Comparison of ENCODE assay signal across 8 cellular contexts in genomic region chr6:47308674-47309325, GRCh38. TPM values are rescaled to one million over a fixed set of nuclear protein-coding genes. Genes with fewer than 3 reads are reported as not detected.
DNase-seq lines count a peak whose midpoint lies in the region; ATAC-seq and TF ChIP-seq lines count a peak whose summit lies in the region.

No MANE protein-coding gene starts in this region.

- no peak overlapping the region for H3K27ac Mint-ChIP-seq in activated B cell treated with CpG ODN at 0.5 μM for 24 hours

- CTCF ChIA-PET in activated B cell treated with CpG ODN at 0.5 μM for 24 hours (lab: Charles Lee) = interaction anchor here (1.7 to 3.7 kb wide), 3 partner anchors 11 to 215 kb away, joined by 4 to 31 read pairs (median 4); no protein-coding TSS in a partner anchor

- H2AFZ ChIP-seq in neuron (ENCODE audit: low read depth, low read length) = peak overlapping the region; percentile 95

- H3K4me3 ChIP-seq in fibroblast of villous mesenchyme (ENCODE audit: low read depth, low read length) (peak overlapping the region; percentile 75), neuron (ENCODE audit: low read length) (peak overlapping the region; percentile 73)

- peak overlapping the region; percentile 83 for H3K4me3 Mint-ChIP-seq in activated B cell treated with CpG ODN at 0.5 μM for 24 hours

- no peaks in the 10 kb centered on the region for H3K9me3 ChIP-seq in neuron (ENCODE audit: low read length)

- peaks cover 12% of the 10 kb centered on the region for H3K4me1 Mint-ChIP-seq in activated B cell treated with CpG ODN at 0.5 μM for 24 hours

- peaks cover 31% of the 10 kb centered on the region for H3K27me3 Mint-ChIP-seq in activated B cell treated with CpG ODN at 0.5 μM for 24 hours

- H3K9me3 Mint-ChIP-seq in activated B cell treated with CpG ODN at 0.5 μM for 24 hours = no peaks in the 10 kb centered on the region

- TF ChIP-seq CTCF in activated B cell treated with CpG ODN at 0.5 μM for 24 hours (IDR thresholded peaks at IDR 0.05) (no peak), fibroblast of villous mesenchyme (IDR thresholded peaks at IDR 0.05; ENCODE audit: insufficient read depth, low read depth, low read length) (no peak)

- POLR2A ChIA-PET in activated B cell treated with CpG ODN at 0.5 μM for 24 hours (lab: Charles Lee) = interaction anchor here (0.7 kb wide), 1 partner anchor 169 kb away, joined by 8 read pairs; the partner anchor contains the start of gene CD2AP

- ATAC-seq in GM18502 (IDR thresholded peaks at IDR 0.05; ENCODE audit: poor library complexity, unreplicated experiment) = peak; percentile 19
- ATAC-seq in HG03460 (IDR thresholded peaks at IDR 0.05; ENCODE audit: unreplicated experiment) = peak; percentile 14
- ATAC-seq in activated B cell treated with CpG ODN at 0.5 μM for 24 hours (ENCODE audit: low read depth) = no peak

- H3K36me3 Mint-ChIP-seq in activated B cell treated with CpG ODN at 0.5 μM for 24 hours (ENCODE audit: low read depth) = no peaks in the 10 kb centered on the region

- H3K36me3 ChIP-seq in neuron (ENCODE audit: insufficient read depth, low read length) = no peaks in the 10 kb centered on the region

- peaks cover 8% of the 10 kb centered on the region for H3K27me3 ChIP-seq in neuron (ENCODE audit: insufficient read depth, low read length)

- H3K4me1 ChIP-seq in neuron (ENCODE audit: insufficient read depth, low read length) = peaks cover 7% of the 10 kb centered on the region

- intact Hi-C loops in activated B cell treated with CpG ODN at 0.5 μM for 24 hours (cut with micrococcal nuclease) = loop anchor here (1.0 kb wide), 1 partner anchor 66 kb away; no protein-coding TSS in a partner anchor

- DNase-seq in AG20443 (ENCODE audit: low spot score) (peak; percentile 58), activated B cell treated with CpG ODN at 0.5 μM for 24 hours (no peak), fibroblast of villous mesenchyme (ENCODE audit: low read depth) (peak; percentile 45), GOT3 (lab: John Stamatoyannopoulos, UW) (no peak), LoVo (ENCODE audit: low spot score) (no peak)

RNA-seq across cellular contexts. Expression of gene TNFRSF21, which starts 0.9 kb away (rescaled TPM):
- total RNA-seq in activated B cell treated with CpG ODN at 0.5 μM for 24 hours = 1.0 and 1.1 TPM in 2 replicates
- 39.3 and 43.2 TPM in 2 replicates for total RNA-seq in fibroblast of villous mesenchyme

Comparison
In these comparisons a context has a peak if more than half of its experiments do, and no peak if none do; other contexts are left out.
1. DNase-seq: peak in AG20443 (single experiment) and fibroblast of villous mesenchyme (single experiment); none in activated B cell treated with CpG ODN at 0.5 μM for 24 hours (single experiment), GOT3 (single experiment) and LoVo (single experiment).
2. RNA of gene TNFRSF21, which starts 0.9 kb away (total RNA-seq): 39.3 to 43.2 TPM in fibroblast of villous mesenchyme; 1.0 to 1.1 TPM in activated B cell treated with CpG ODN at 0.5 μM for 24 hours; every median in the first group is over 10 times any median in the second.